34 cellular contexts compared by ENCODE assay signal in the genomic region with DNA sequence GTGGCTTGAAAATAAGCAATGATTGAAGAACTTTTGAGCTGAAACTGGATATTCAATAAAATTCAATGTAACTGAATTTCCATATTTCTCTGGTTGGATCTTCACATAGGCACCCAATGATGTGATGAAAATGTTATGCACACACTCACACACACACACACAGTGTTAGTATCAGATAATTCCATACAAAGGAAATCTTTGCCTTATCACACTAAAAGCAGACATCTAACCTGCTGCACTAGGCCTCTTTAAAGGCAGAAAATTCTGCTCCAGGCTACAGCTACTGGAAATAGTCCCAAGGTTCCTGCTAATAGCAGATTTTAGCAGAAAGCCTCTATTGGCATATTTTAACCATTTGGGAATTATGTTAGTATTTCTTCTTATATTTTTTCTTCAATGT.
"Had no signal": no experiment of that assay in that cellular context is flagged by ENCODE, and none has a peak within 500 bp of the region (broad histone marks: within the 10 kb centered on the region; RNA-seq: fewer than 3 reads in every experiment).

No MANE protein-coding gene starts in this region.

- DNase-seq: Karpas-422, Kasumi-1, KBM-7, KG1, MG63, MM.1S, MV-4-11, NCI-H1048, NCI-H1092, NCI-H1092 treated with DMSO at 0.1 percent for 48 hours, NCI-H1105, NCI-H1105 treated with DMSO at 0.1 percent for 48 hours, NCI-H1417, NCI-H1417 treated with DMSO at 0.1 percent for 48 hours, NCI-H1436, NCI-H146, NCI-H1694, NCI-H1694 treated with DMSO at 0.1 percent for 48 hours, NCI-H187, NCI-H187 treated with DMSO at 0.1 percent for 48 hours, NCI-H1930, NCI-H2029, NCI-H2029 treated with DMSO at 0.1 percent for 48 hours, NCI-H2081, NCI-H2081 treated with DMSO at 0.1 percent for 48 hours, NCI-H2107, NCI-H2171, NCI-H2171 treated with DMSO at 0.1 percent for 48 hours, NCI-H2227 treated with DMSO at 0.1 percent for 48 hours, NCI-H345, NCI-H446, NCI-H446 treated with DMSO at 0.1 percent for 48 hours, NCI-H510A had no signal

- H3K4me2 ChIP-seq: KMS-11 had no signal

- H3K4me3 ChIP-seq: MG63 had no signal

- H3K27ac ChIP-seq: KMS-11 had no signal

- H3K9ac ChIP-seq: KMS-11 had no signal

- H3K27me3 ChIP-seq: MG63 had no signal

- H3K36me3 ChIP-seq: MG63 had no signal

- H3K9me3 ChIP-seq: MG63 had no signal
